Comparison of ENCODE assay signal across 2 cellular contexts in the genomic region with DNA sequence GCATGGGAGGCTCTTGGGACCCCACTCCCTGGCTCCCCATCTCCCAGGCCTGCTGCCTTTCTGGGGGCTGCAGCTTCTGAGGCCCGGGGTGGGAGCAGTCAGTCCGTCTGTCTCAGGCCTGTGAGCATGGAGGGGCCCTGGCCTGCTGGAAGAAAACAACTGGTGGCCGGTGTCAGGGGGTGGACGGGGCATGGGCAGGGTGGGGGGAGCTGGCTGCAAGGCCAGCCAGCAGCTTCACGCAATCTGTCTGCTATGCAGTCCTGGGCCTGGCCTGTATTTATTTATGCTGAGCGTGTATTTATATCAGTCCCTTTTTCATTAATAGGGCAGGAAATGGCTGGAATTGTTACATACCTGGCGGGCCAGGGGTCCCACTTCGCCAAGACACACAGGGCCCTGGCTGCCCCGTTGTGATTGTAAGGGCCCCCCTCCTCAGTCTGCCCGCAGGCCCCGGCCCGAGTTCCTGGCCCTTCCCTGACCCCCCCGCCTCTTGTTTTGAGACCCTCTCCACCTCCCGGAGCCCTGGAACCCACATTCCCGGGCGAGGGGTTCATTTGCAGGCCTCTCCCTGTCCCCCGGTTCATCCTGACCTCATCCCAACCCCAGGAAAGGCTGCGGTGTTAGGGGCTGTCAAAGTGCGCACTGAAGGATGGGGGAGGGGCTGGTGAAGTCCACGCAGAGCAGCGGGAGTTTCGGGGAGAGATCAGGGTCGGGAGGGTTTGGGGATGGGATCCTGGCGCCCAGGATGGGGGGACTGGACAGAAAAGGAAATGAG.
TF ChIP-seq lines count a peak whose summit lies in the region.

No MANE protein-coding gene starts in this region.

TF ChIP-seq in SK-N-SH, 30 proteins besides CTCF, POLR2A, EP300 and RAD21 (continued from another document):
- TF ChIP-seq, protein P1, sequence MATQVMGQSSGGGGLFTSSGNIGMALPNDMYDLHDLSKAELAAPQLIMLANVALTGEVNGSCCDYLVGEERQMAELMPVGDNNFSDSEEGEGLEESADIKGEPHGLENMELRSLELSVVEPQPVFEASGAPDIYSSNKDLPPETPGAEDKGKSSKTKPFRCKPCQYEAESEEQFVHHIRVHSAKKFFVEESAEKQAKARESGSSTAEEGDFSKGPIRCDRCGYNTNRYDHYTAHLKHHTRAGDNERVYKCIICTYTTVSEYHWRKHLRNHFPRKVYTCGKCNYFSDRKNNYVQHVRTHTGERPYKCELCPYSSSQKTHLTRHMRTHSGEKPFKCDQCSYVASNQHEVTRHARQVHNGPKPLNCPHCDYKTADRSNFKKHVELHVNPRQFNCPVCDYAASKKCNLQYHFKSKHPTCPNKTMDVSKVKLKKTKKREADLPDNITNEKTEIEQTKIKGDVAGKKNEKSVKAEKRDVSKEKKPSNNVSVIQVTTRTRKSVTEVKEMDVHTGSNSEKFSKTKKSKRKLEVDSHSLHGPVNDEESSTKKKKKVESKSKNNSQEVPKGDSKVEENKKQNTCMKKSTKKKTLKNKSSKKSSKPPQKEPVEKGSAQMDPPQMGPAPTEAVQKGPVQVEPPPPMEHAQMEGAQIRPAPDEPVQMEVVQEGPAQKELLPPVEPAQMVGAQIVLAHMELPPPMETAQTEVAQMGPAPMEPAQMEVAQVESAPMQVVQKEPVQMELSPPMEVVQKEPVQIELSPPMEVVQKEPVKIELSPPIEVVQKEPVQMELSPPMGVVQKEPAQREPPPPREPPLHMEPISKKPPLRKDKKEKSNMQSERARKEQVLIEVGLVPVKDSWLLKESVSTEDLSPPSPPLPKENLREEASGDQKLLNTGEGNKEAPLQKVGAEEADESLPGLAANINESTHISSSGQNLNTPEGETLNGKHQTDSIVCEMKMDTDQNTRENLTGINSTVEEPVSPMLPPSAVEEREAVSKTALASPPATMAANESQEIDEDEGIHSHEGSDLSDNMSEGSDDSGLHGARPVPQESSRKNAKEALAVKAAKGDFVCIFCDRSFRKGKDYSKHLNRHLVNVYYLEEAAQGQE (IDR thresholded peaks at IDR 0.05; ENCODE audit: low read depth, low read length), result no peak
- TF ChIP-seq TEAD4 (IDR thresholded peaks at IDR 0.05; ENCODE audit: borderline replicate concordance, insufficient read depth) (no peak), TAF1 (IDR thresholded peaks at IDR 0.05; ENCODE audit: borderline replicate concordance, low read depth, low read length) (no peak), CHD2 (IDR thresholded peaks at IDR 0.05; ENCODE audit: low read length, partially characterized antibody) (no peak)
- TF ChIP-seq, protein P2, sequence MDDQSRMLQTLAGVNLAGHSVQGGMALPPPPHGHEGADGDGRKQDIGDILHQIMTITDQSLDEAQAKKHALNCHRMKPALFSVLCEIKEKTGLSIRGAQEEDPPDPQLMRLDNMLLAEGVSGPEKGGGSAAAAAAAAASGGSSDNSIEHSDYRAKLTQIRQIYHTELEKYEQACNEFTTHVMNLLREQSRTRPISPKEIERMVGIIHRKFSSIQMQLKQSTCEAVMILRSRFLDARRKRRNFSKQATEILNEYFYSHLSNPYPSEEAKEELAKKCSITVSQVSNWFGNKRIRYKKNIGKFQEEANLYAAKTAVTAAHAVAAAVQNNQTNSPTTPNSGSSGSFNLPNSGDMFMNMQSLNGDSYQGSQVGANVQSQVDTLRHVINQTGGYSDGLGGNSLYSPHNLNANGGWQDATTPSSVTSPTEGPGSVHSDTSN (IDR thresholded peaks at IDR 0.05), result no peak

TF ChIP-seq in SK-N-SH treated with all-trans-retinoic acid at 6 μM for 48 hours, 23 proteins besides CTCF, POLR2A, EP300 and RAD21 (continued from another document):
- TF ChIP-seq, protein P3, sequence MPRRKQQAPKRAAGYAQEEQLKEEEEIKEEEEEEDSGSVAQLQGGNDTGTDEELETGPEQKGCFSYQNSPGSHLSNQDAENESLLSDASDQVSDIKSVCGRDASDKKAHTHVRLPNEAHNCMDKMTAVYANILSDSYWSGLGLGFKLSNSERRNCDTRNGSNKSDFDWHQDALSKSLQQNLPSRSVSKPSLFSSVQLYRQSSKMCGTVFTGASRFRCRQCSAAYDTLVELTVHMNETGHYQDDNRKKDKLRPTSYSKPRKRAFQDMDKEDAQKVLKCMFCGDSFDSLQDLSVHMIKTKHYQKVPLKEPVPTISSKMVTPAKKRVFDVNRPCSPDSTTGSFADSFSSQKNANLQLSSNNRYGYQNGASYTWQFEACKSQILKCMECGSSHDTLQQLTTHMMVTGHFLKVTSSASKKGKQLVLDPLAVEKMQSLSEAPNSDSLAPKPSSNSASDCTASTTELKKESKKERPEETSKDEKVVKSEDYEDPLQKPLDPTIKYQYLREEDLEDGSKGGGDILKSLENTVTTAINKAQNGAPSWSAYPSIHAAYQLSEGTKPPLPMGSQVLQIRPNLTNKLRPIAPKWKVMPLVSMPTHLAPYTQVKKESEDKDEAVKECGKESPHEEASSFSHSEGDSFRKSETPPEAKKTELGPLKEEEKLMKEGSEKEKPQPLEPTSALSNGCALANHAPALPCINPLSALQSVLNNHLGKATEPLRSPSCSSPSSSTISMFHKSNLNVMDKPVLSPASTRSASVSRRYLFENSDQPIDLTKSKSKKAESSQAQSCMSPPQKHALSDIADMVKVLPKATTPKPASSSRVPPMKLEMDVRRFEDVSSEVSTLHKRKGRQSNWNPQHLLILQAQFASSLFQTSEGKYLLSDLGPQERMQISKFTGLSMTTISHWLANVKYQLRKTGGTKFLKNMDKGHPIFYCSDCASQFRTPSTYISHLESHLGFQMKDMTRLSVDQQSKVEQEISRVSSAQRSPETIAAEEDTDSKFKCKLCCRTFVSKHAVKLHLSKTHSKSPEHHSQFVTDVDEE (CRISPR knock-in tag; IDR thresholded peaks at IDR 0.05), result no peak
